Comparison of ENCODE assay signal across 18 cellular contexts in the genomic region with DNA sequence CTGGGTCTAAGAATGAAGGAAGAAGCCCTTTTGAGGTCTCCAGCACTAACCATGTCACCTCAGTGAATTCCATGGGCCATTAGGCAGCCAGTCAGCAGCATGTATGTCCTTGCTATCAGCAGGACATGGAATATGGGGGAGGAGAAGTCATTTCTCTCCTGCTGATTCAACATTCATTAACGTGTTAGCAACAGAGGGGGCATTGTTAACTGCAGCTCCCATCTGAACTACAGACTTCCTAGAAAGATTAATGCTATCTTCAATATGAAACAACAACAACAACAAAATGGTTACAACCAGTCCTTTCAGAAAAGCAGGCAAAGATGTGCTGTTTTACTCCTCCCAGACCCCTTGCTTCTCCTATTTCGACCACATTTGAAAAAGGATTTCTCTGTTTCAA.
DNase-seq lines count a peak whose midpoint lies in the region; ATAC-seq and TF ChIP-seq lines count a peak whose summit lies in the region.
"Had no signal": no experiment of that assay in that cellular context is flagged by ENCODE, and none has a peak within 500 bp of the region (broad histone marks: within the 10 kb centered on the region; RNA-seq: fewer than 3 reads in every experiment).

No MANE protein-coding gene starts in this region.

- POLR2A ChIA-PET in Caco-2 (lab: Charles Lee) = no interaction called here

- H3K27me3 ChIP-seq in GM23338 (ENCODE audit: insufficient read depth) = no peaks in the 10 kb centered on the region
- H3K27me3 ChIP-seq in Caco-2 (replicated peaks; ENCODE audit: control insufficient read depth, insufficient read depth, low read length) = no peaks in the 10 kb centered on the region
- H3K27me3 ChIP-seq: thyroid gland had no signal

- no TSS peak for BruUV-seq in Caco-2 (replicated peaks; lab: Mats Ljungman, UMichigan)

- H3K4me1 Mint-ChIP-seq in GM23338 (peaks cover 13% of the 10 kb centered on the region), Caco-2 (ENCODE audit: low read depth, unreplicated experiment) (peaks cover 13% of the 10 kb centered on the region)
- H3K4me1 Mint-ChIP-seq in activated T-helper 2 cell treated with anti-CD3 and anti-CD28 coated beads, Interferon-gamma antibody, Interleukin-2, Interleukin-4, amounts not matched to agents 10 μg/mL and 5 μg/mL and 100 μg/mL, durations not matched to agents 14 hours and 24 hours and 36 hours (ENCODE audit: low read depth) = no peaks in the 10 kb centered on the region
- H3K4me1 Mint-ChIP-seq: activated CD4-positive, alpha-beta T cell treated with anti-CD3 and anti-CD28 coated beads, Interleukin-2, amount 10 ng/mL, durations not matched to agents 7 days and 5 days had no signal

- H3K36me3 Mint-ChIP-seq in GM23338 (ENCODE audit: low read depth) (no peaks in the 10 kb centered on the region), Caco-2 (ENCODE audit: insufficient read depth, unreplicated experiment) (no peaks in the 10 kb centered on the region)
- H3K36me3 Mint-ChIP-seq in activated T-helper 2 cell treated with anti-CD3 and anti-CD28 coated beads, Interferon-gamma antibody, Interleukin-2, Interleukin-4, amounts not matched to agents 10 μg/mL and 5 μg/mL and 100 μg/mL, durations not matched to agents 14 hours and 24 hours and 36 hours (ENCODE audit: low read depth) = no peaks in the 10 kb centered on the region
- H3K36me3 Mint-ChIP-seq: stimulated activated memory B cell treated with anti-CD40 and anti-IgM and Interleukin-4, amounts not matched to agents 10 μg/mL and 1 μg/mL and 100 μg/mL, for 72 hours had no signal

- H3K9me3 ChIP-seq in Caco-2 = no peaks in the 10 kb centered on the region
- H3K9me3 ChIP-seq: SK-N-SH, thyroid gland had no signal

- no peak overlapping the region for H3K4me2 ChIP-seq in GM23338
- H3K4me2 ChIP-seq: SK-N-SH had no signal

- H3K36me3 ChIP-seq in GM23338 (ENCODE audit: insufficient read depth) (no peaks in the 10 kb centered on the region), Caco-2 (ENCODE audit: control insufficient read depth, insufficient read depth, low read length) (no peaks in the 10 kb centered on the region)
- H3K36me3 ChIP-seq: thyroid gland had no signal

- in situ Hi-C loops in SK-MEL-5 (cut with HindIII; ENCODE audit: low pct_unique_long_range_greater_than_20kb, low sequenced_read_pairs) = no loop called here

- intact Hi-C loops in activated T-helper 2 cell treated with anti-CD3 and anti-CD28 coated beads, Interferon-gamma antibody, Interleukin-2, Interleukin-4, amounts not matched to agents 10 μg/mL and 5 μg/mL and 100 μg/mL, durations not matched to agents 14 hours and 24 hours and 36 hours (cut with micrococcal nuclease) = no loop called here
- intact Hi-C loops in Caco-2 (cut with micrococcal nuclease; ENCODE audit: unreplicated experiment) = no loop called here

- H3K79me2 ChIP-seq in GM23338 (replicated peaks; ENCODE audit: insufficient read depth) = no peaks in the 10 kb centered on the region

- H3K27ac ChIP-seq in GM23338 (ENCODE audit: low read depth) = no peak overlapping the region
- H3K27ac ChIP-seq: thyroid gland had no signal

- no peak overlapping the region for H3K4me3 ChIP-seq in GM23338
- H3K4me3 ChIP-seq in retinal pigment epithelial cell (ENCODE audit: low read length) = no peak overlapping the region
- no peak overlapping the region for H3K4me3 ChIP-seq in Caco-2 (ENCODE audit: low read depth, low read length)
- H3K4me3 ChIP-seq: thyroid gland had no signal

- DNase-seq in GM23338 (ENCODE audit: low spot score) = no peak
- DNase-seq in SK-MEL-5 (ENCODE audit: low read depth, low spot score) = peak; percentile 90
- DNase-seq in kidney glomerular epithelial cell (lab: John Stamatoyannopoulos, UW) = peak; percentile 81
- DNase-seq in retinal pigment epithelial cell (ENCODE audit: low read depth) = peak; percentile 2
- no peak for DNase-seq in activated T-helper 2 cell treated with anti-CD3 and anti-CD28 coated beads, Interferon-gamma antibody, Interleukin-2, Interleukin-4, amounts not matched to agents 10 μg/mL and 5 μg/mL and 100 μg/mL, durations not matched to agents 14 hours and 24 hours and 36 hours (ENCODE audit: low spot score)
- DNase-seq in Caco-2 = no peak
- DNase-seq: activated CD4-positive, alpha-beta T cell treated with anti-CD3 and anti-CD28 coated beads, Interleukin-2, amount 10 ng/mL, durations not matched to agents 7 days and 5 days; activated naive CD4-positive, alpha-beta T cell treated with anti-CD3 and anti-CD28 coated beads for 36 hours; aorta; GF-D8; NCI-H187 treated with DMSO at 0.1 percent for 48 hours; NCI-H524 treated with DMSO at 0.1 percent for 48 hours; PC-3; SK-N-SH; thyroid gland had no signal

- peak overlapping the region; percentile 90 for H2AFZ ChIP-seq in GM23338

- CTCF ChIA-PET in Caco-2 (lab: Charles Lee) = no interaction called here

- no peaks in the 10 kb centered on the region for H3F3A ChIP-seq in GM23338 (replicated peaks; ENCODE audit: low read depth)

- H3K4me3 Mint-ChIP-seq in GM23338 = no peak overlapping the region
- no peak overlapping the region for H3K4me3 Mint-ChIP-seq in activated T-helper 2 cell treated with anti-CD3 and anti-CD28 coated beads, Interferon-gamma antibody, Interleukin-2, Interleukin-4, amounts not matched to agents 10 μg/mL and 5 μg/mL and 100 μg/mL, durations not matched to agents 14 hours and 24 hours and 36 hours (ENCODE audit: low read depth)
- H3K4me3 Mint-ChIP-seq in Caco-2 (ENCODE audit: unreplicated experiment) = no peak overlapping the region
- H3K4me3 Mint-ChIP-seq: activated CD4-positive, alpha-beta T cell treated with anti-CD3 and anti-CD28 coated beads, Interleukin-2, amount 10 ng/mL, durations not matched to agents 7 days and 5 days; activated naive CD4-positive, alpha-beta T cell treated with anti-CD3 and anti-CD28 coated beads for 36 hours; stimulated activated memory B cell treated with anti-CD40 and anti-IgM and Interleukin-4, amounts not matched to agents 10 μg/mL and 1 μg/mL and 100 μg/mL, for 72 hours had no signal

- no peak for ATAC-seq in GM23338
- ATAC-seq in HG03354 (IDR thresholded peaks at IDR 0.05; ENCODE audit: poor library complexity, severe bottlenecking, unreplicated experiment) = no peak
- no peak for ATAC-seq in HG03565 (IDR thresholded peaks at IDR 0.05; ENCODE audit: unreplicated experiment)
- ATAC-seq: PC-3; stimulated activated memory B cell treated with anti-CD40 and anti-IgM and Interleukin-4, amounts not matched to agents 10 μg/mL and 1 μg/mL and 100 μg/mL, for 72 hours had no signal

- H3K9me3 Mint-ChIP-seq in GM23338 = 0 out of 3 replicates have a peak, but pooled peaks cover 3% of the 10 kb centered on the region
- H3K9me3 Mint-ChIP-seq in activated T-helper 2 cell treated with anti-CD3 and anti-CD28 coated beads, Interferon-gamma antibody, Interleukin-2, Interleukin-4, amounts not matched to agents 10 μg/mL and 5 μg/mL and 100 μg/mL, durations not matched to agents 14 hours and 24 hours and 36 hours = no peaks in the 10 kb centered on the region
- peaks cover 9% of the 10 kb centered on the region for H3K9me3 Mint-ChIP-seq in Caco-2 (ENCODE audit: unreplicated experiment)
- H3K9me3 Mint-ChIP-seq: activated CD4-positive, alpha-beta T cell treated with anti-CD3 and anti-CD28 coated beads, Interleukin-2, amount 10 ng/mL, durations not matched to agents 7 days and 5 days; activated naive CD4-positive, alpha-beta T cell treated with anti-CD3 and anti-CD28 coated beads for 36 hours had no signal

- no peaks in the 10 kb centered on the region for H3K9me2 ChIP-seq in GM23338 (ENCODE audit: insufficient read depth)
- H3K9me2 ChIP-seq: SK-N-SH had no signal

- H3K27ac Mint-ChIP-seq in GM23338 = no peak overlapping the region
- H3K27ac Mint-ChIP-seq in activated T-helper 2 cell treated with anti-CD3 and anti-CD28 coated beads, Interferon-gamma antibody, Interleukin-2, Interleukin-4, amounts not matched to agents 10 μg/mL and 5 μg/mL and 100 μg/mL, durations not matched to agents 14 hours and 24 hours and 36 hours = no peak overlapping the region
- H3K27ac Mint-ChIP-seq in Caco-2 (ENCODE audit: unreplicated experiment) = no peak overlapping the region
- H3K27ac Mint-ChIP-seq: activated CD4-positive, alpha-beta T cell treated with anti-CD3 and anti-CD28 coated beads, Interleukin-2, amount 10 ng/mL, durations not matched to agents 7 days and 5 days; activated naive CD4-positive, alpha-beta T cell treated with anti-CD3 and anti-CD28 coated beads for 36 hours; stimulated activated memory B cell treated with anti-CD40 and anti-IgM and Interleukin-4, amounts not matched to agents 10 μg/mL and 1 μg/mL and 100 μg/mL, for 72 hours had no signal

- H3K27me3 Mint-ChIP-seq in GM23338 (ENCODE audit: insufficient read depth, low read depth, poor library complexity) = peaks cover 6% of the 10 kb centered on the region
- no peaks in the 10 kb centered on the region for H3K27me3 Mint-ChIP-seq in activated T-helper 2 cell treated with anti-CD3 and anti-CD28 coated beads, Interferon-gamma antibody, Interleukin-2, Interleukin-4, amounts not matched to agents 10 μg/mL and 5 μg/mL and 100 μg/mL, durations not matched to agents 14 hours and 24 hours and 36 hours (ENCODE audit: low read depth)
- H3K27me3 Mint-ChIP-seq in Caco-2 (ENCODE audit: insufficient read depth, unreplicated experiment) = no peaks in the 10 kb centered on the region

- H4K20me1 ChIP-seq in GM23338 (replicated peaks; ENCODE audit: insufficient read depth) = no peaks in the 10 kb centered on the region

- no peak for TF ChIP-seq CTCF in GM23338 (conservative IDR thresholded peaks at IDR 0.05; ENCODE audit: low read depth in 2 of 2)
- no peak for TF ChIP-seq CTCF in retinal pigment epithelial cell (conservative IDR thresholded peaks at IDR 0.05; ENCODE audit: low read depth, low read length)
- TF ChIP-seq CTCF in Caco-2 (IDR thresholded peaks at IDR 0.05; ENCODE audit: insufficient read depth in 1 of 2, low read depth in 1 of 2, low read length in 1 of 2, severe bottlenecking in 1 of 2, unreplicated experiment in 1 of 2) = no peak

- H3K4me1 ChIP-seq in GM23338 (ENCODE audit: insufficient read depth) (no peaks in the 10 kb centered on the region), Caco-2 (no peaks in the 10 kb centered on the region)
- H3K4me1 ChIP-seq: thyroid gland had no signal

TF ChIP-seq in GM23338, 12 proteins besides CTCF, POLR2A, EP300 and RAD21 (continues in another document):
- TF ChIP-seq POLR2AphosphoS5 (IDR thresholded peaks at IDR 0.05; ENCODE audit: low read depth) = no peak
- TF ChIP-seq EZH2phosphoT487 (IDR thresholded peaks at IDR 0.05; ENCODE audit: unreplicated experiment) = no peak
- TF ChIP-seq ZNF331 (CRISPR knock-in tag; IDR thresholded peaks at IDR 0.05; ENCODE audit: low read depth) = no peak
- no peak for TF ChIP-seq JUNB (IDR thresholded peaks at IDR 0.05; ENCODE audit: unreplicated experiment)
- TF ChIP-seq STAT1 (IDR thresholded peaks at IDR 0.05; ENCODE audit: unreplicated experiment) = no peak

Comparison
In these comparisons a context has a peak if more than half of its experiments do, and no peak if none do; other contexts are left out.
1. DNase-seq: peak in SK-MEL-5 (single experiment), kidney glomerular epithelial cell (single experiment) and retinal pigment epithelial cell (single experiment); none in GM23338 (single experiment), activated T-helper 2 cell treated with anti-CD3 and anti-CD28 coated beads, Interferon-gamma antibody, Interleukin-2, Interleukin-4, amounts not matched to agents 10 μg/mL and 5 μg/mL and 100 μg/mL, durations not matched to agents 14 hours and 24 hours and 36 hours (single experiment) and Caco-2 (0 of 2).